In the genomic region with DNA sequence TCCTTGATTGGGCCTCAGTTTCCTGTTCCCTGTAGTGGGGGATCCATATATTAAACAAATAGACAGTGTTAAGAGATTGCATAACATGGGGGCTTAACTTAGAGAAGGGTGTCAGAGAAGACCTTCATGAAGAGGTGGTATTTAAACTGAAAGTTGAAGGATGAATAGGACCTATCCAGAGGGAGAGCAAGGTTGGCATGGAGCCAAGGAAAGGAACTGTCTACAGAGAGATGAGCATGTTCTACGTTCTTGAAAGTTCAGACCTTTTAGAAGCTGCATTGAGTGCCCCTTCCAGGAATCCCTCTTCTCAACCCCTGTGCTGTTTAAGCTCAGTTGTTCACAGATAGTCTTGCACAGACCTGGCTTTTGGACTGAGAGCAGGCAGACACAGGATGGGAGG, we compare ENCODE assay signal across 12 cellular contexts. TPM values are rescaled to one million over a fixed set of nuclear protein-coding genes. Genes with fewer than 3 reads are reported as not detected.
DNase-seq lines count a peak whose midpoint lies in the region; ATAC-seq and TF ChIP-seq lines count a peak whose summit lies in the region.
"Had no signal": no experiment of that assay in that cellular context is flagged by ENCODE, and none has a peak within 500 bp of the region (broad histone marks: within the 10 kb centered on the region; RNA-seq: fewer than 3 reads in every experiment).

No MANE protein-coding gene starts in this region.

- H3K4me1 Mint-ChIP-seq in glutamatergic neuron (ENCODE audit: low read depth, unreplicated experiment), result peaks cover 3% of the 10 kb centered on the region

- no peaks in the 10 kb centered on the region for H3F3A ChIP-seq in Loucy (ENCODE audit: low read depth)

- H4K20me1 ChIP-seq in Loucy (ENCODE audit: insufficient read depth, low read length, poor library complexity, severe bottlenecking) (peaks cover 36% of the 10 kb centered on the region), osteoblast (ENCODE audit: insufficient read depth, low read length) (peaks cover 37% of the 10 kb centered on the region)

- H3K4me3 Mint-ChIP-seq in glutamatergic neuron (ENCODE audit: unreplicated experiment), result no peak overlapping the region

- DNase-seq in NCI-H345 (lab: John Stamatoyannopoulos, UW) (peak; percentile 8), NCI-H345 treated with DMSO at 0.1 percent for 48 hours (lab: John Stamatoyannopoulos, UW; ENCODE audit: unreplicated experiment) (no peak), dermis blood vessel endothelial cell (peak; percentile 27), osteoblast (ENCODE audit: insufficient read length, low spot score, missing footprints) (no peak), glutamatergic neuron (no peak), NOMO-1 treated with DMSO at 0.1 percent for 48 hours (lab: John Stamatoyannopoulos, UW; ENCODE audit: unreplicated experiment) (no peak)
- DNase-seq: activated CD4-positive, alpha-beta T cell treated with anti-CD3 and anti-CD28 coated beads for 4 hours; caudate nucleus; MM.1S had no signal

- H3K36me3 Mint-ChIP-seq in glutamatergic neuron (ENCODE audit: unreplicated experiment), result no peaks in the 10 kb centered on the region

- peak overlapping the region; percentile 92 for H3K4me2 ChIP-seq in Loucy (ENCODE audit: low read depth, low read length, poor library complexity, severe bottlenecking)
- H3K4me2 ChIP-seq in osteoblast (ENCODE audit: insufficient read depth, low read length), result no peak overlapping the region

- peaks cover 29% of the 10 kb centered on the region; the same call in 1 of the 2 replicates for H3K36me3 ChIP-seq in Loucy (ENCODE audit: insufficient read depth, low read length)
- peaks cover 40% of the 10 kb centered on the region for H3K36me3 ChIP-seq in osteoblast (ENCODE audit: insufficient read depth, low read length)

- H3K4me1 ChIP-seq in Loucy (ENCODE audit: insufficient read depth, low read length, poor library complexity, severe bottlenecking), result peaks cover 16% of the 10 kb centered on the region
- peaks cover 19% of the 10 kb centered on the region for H3K4me1 ChIP-seq in osteoblast (ENCODE audit: insufficient read depth, low read length)

- H3K27ac ChIP-seq in osteoblast (ENCODE audit: low read depth, low read length), result peak overlapping the region; percentile 98

- no peak for TF ChIP-seq CTCF in Loucy (conservative IDR thresholded peaks at IDR 0.05; ENCODE audit: low read length)
- no peak for TF ChIP-seq CTCF in osteoblast (IDR thresholded peaks at IDR 0.05; ENCODE audit: extremely low read depth, low read depth, low read length)
- TF ChIP-seq CTCF in glutamatergic neuron (IDR thresholded peaks at IDR 0.05; ENCODE audit: partially characterized antibody, unreplicated experiment), result no peak

- H2AFZ ChIP-seq in Loucy (ENCODE audit: low read length) (no peak overlapping the region), osteoblast (ENCODE audit: low read length) (no peak overlapping the region)

- no peaks in the 10 kb centered on the region for H3K9me3 ChIP-seq in Loucy (ENCODE audit: insufficient read depth, low read depth, low read length)
- H3K9me3 ChIP-seq in osteoblast (ENCODE audit: low read depth, low read length), result no peaks in the 10 kb centered on the region
- H3K9me3 ChIP-seq: Peyer's patch had no signal

- peak overlapping the region; percentile 83 for H3K4me3 ChIP-seq in Loucy (ENCODE audit: low read length, poor library complexity, severe bottlenecking)
- H3K4me3 ChIP-seq in osteoblast (ENCODE audit: insufficient read depth, low read length), result no peak overlapping the region

- H3K27me3 ChIP-seq in Loucy (ENCODE audit: insufficient read depth, low read length, poor library complexity, severe bottlenecking) (no peaks in the 10 kb centered on the region), osteoblast (ENCODE audit: insufficient read depth, low read length) (no peaks in the 10 kb centered on the region)
- H3K27me3 ChIP-seq: Peyer's patch had no signal

- no peaks in the 10 kb centered on the region for H3K9me2 ChIP-seq in Loucy (replicated peaks; ENCODE audit: low read depth, low read length)

- peaks cover 2% of the 10 kb centered on the region for H3K9me3 Mint-ChIP-seq in glutamatergic neuron (ENCODE audit: unreplicated experiment)

- no peak for ATAC-seq in GM18868 (IDR thresholded peaks at IDR 0.05; ENCODE audit: unreplicated experiment)

- H3K79me2 ChIP-seq in Loucy (ENCODE audit: insufficient read depth, low read length) (peaks cover 53% of the 10 kb centered on the region), osteoblast (ENCODE audit: insufficient read depth, low read length) (peaks cover 63% of the 10 kb centered on the region)

- H3K27ac Mint-ChIP-seq in glutamatergic neuron (ENCODE audit: unreplicated experiment), result no peak overlapping the region

- H3K9ac ChIP-seq in Loucy (ENCODE audit: low read depth, low read length, poor library complexity, severe bottlenecking), result peak overlapping the region; percentile 90

- peaks cover 14% of the 10 kb centered on the region for H3K27me3 Mint-ChIP-seq in glutamatergic neuron (ENCODE audit: unreplicated experiment)

RNA-seq across cellular contexts. Expression of a gene that starts 2.4 kb away (rescaled TPM):
- total RNA-seq in dermis blood vessel endothelial cell (10.2 and 16.0 TPM in 2 replicates), osteoblast (6.2 TPM in 2 replicates), glutamatergic neuron (ENCODE audit: unreplicated experiment) (7.4 TPM)

RNA-seq across cellular contexts. Expression of a gene that starts 2.7 kb away (rescaled TPM):
- total RNA-seq in dermis blood vessel endothelial cell, result 20.3 and 22.0 TPM in 2 replicates
- total RNA-seq in osteoblast, result 13.0 and 13.4 TPM in 2 replicates
- 18.4 TPM for total RNA-seq in glutamatergic neuron (ENCODE audit: unreplicated experiment)

RNA-seq across cellular contexts. Expression of a gene that starts 24.0 kb away (rescaled TPM):
- total RNA-seq in dermis blood vessel endothelial cell (22.7 and 30.6 TPM in 2 replicates), osteoblast (77.4 and 87.8 TPM in 2 replicates), glutamatergic neuron (ENCODE audit: unreplicated experiment) (14.0 TPM)

Comparison
In these comparisons a context has a peak if more than half of its experiments do, and no peak if none do; other contexts are left out.
1. DNase-seq: peak in NCI-H345 (single experiment) and dermis blood vessel endothelial cell (single experiment); none in NCI-H345 treated with DMSO at 0.1 percent for 48 hours (single experiment), osteoblast (single experiment), glutamatergic neuron (single experiment) and NOMO-1 treated with DMSO at 0.1 percent for 48 hours (single experiment).